Comparison of ENCODE assay signal across 11 cellular contexts in the genomic region with DNA sequence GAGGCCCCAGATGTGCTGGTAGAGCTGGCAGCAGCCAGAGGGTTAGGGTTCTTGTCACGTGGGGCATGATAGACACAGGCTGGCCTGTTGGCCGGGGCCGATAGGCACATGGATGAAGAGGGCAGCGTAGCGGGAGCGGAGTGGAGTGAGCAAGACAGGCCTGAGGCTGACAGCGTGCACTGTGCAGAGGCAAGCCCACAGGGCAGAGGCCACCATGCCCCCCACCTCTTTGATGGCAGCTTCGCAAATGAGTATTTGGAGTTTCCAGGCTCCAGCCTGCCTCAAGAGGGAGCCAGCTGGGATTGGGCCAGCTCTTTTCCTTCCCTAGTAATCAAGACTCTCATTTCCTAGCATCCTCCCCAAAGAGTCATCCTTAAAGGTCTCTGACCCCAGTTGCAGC. TPM values are rescaled to one million over a fixed set of nuclear protein-coding genes. Genes with fewer than 3 reads are reported as not detected.
A peak's percentile ranks its signal among the peaks of the same experiment; 100 is the strongest.
DNase-seq lines count a peak whose midpoint lies in the region; ATAC-seq and TF ChIP-seq lines count a peak whose summit lies in the region.
"Had no signal": no experiment of that assay in that cellular context is flagged by ENCODE, and none has a peak within 500 bp of the region (broad histone marks: within the 10 kb centered on the region; RNA-seq: fewer than 3 reads in every experiment).

No MANE protein-coding gene starts in this region.

- TF ChIP-seq CTCF in HFFc6 (IDR thresholded peaks at IDR 0.05) (peak; percentile 61), liver (IDR thresholded peaks at IDR 0.05; ENCODE audit: low read depth, low read length, missing input control) (no peak)

- H3K4me1 ChIP-seq in liver (ENCODE audit: control insufficient read depth in 4 of 4, insufficient read depth in 4 of 4, low read length in 3 of 4) = peaks cover 0 to 16% (median 8%) of the 10 kb centered on the region in 4 donors

- peak overlapping the region; percentile 29; the same call in 1 of the 2 replicates for H3K4me3 Mint-ChIP-seq in HFFc6
- H3K4me3 Mint-ChIP-seq in stimulated activated effector memory CD8-positive, alpha-beta T cell treated with anti-CD3 and anti-CD28 coated beads, Interleukin-12 subunit alpha, Interleukin-12 subunit beta, amount 100 ng/mL, for 72 hours = no peak overlapping the region

- ATAC-seq in stimulated activated effector memory CD8-positive, alpha-beta T cell treated with anti-CD3 and anti-CD28 coated beads, Interleukin-12 subunit alpha, Interleukin-12 subunit beta, amount 100 ng/mL, for 72 hours = no peak

- peak in 1 of 2 donors; percentile 13 for TF ChIP-seq RAD21 in liver (IDR thresholded peaks at IDR 0.05)

- peak overlapping the region; percentile 63; the same call in 1 of the 2 replicates for H3K27ac Mint-ChIP-seq in HFFc6
- no peak overlapping the region for H3K27ac Mint-ChIP-seq in stimulated activated effector memory CD8-positive, alpha-beta T cell treated with anti-CD3 and anti-CD28 coated beads, Interleukin-12 subunit alpha, Interleukin-12 subunit beta, amount 100 ng/mL, for 72 hours

- peaks cover 4% of the 10 kb centered on the region; the same call in 1 of the 2 replicates for H3K36me3 Mint-ChIP-seq in HFFc6 (ENCODE audit: low read depth)
- H3K36me3 Mint-ChIP-seq in stimulated activated effector memory CD8-positive, alpha-beta T cell treated with anti-CD3 and anti-CD28 coated beads, Interleukin-12 subunit alpha, Interleukin-12 subunit beta, amount 100 ng/mL, for 72 hours = peaks cover 16% of the 10 kb centered on the region

- peaks cover 2% of the 10 kb centered on the region; the same call in 1 of the 2 replicates for H3K27me3 Mint-ChIP-seq in HFFc6 (ENCODE audit: insufficient read depth)

- peaks cover 25% of the 10 kb centered on the region for H3K4me1 Mint-ChIP-seq in HFFc6 (ENCODE audit: low read depth)
- peaks cover 25% of the 10 kb centered on the region for H3K4me1 Mint-ChIP-seq in stimulated activated effector memory CD8-positive, alpha-beta T cell treated with anti-CD3 and anti-CD28 coated beads, Interleukin-12 subunit alpha, Interleukin-12 subunit beta, amount 100 ng/mL, for 72 hours

- peak overlapping the region; percentile 97 for H3K27ac ChIP-seq in cingulate gyrus (ENCODE audit: low read depth, low read length)
- no peak overlapping the region for H3K27ac ChIP-seq in liver (ENCODE audit: low read depth in 1 of 2, low read length in 2 of 2)
- H3K27ac ChIP-seq: spleen had no signal

- DNase-seq in AG08396 (ENCODE audit: low spot score) = peak; percentile 64
- DNase-seq in HFFc6 = no peak
- no peak for DNase-seq in NCI-H1048 (lab: John Stamatoyannopoulos, UW)
- no peak for DNase-seq in stimulated activated effector memory CD8-positive, alpha-beta T cell treated with anti-CD3 and anti-CD28 coated beads, Interleukin-12 subunit alpha, Interleukin-12 subunit beta, amount 100 ng/mL, for 72 hours (ENCODE audit: low spot score in 2 of 2)
- no peak for DNase-seq in HuH-7.5 (ENCODE audit: low spot score)
- DNase-seq in NCI-H345 (lab: John Stamatoyannopoulos, UW) = no peak
- DNase-seq: activated T-cell treated with anti-CD3 and anti-CD28 coated beads, Interleukin-2, amount 50 U/mL, for 1 hour; spleen had no signal

- H3K9me3 ChIP-seq in liver (ENCODE audit: control insufficient read depth in 4 of 4, low read length in 3 of 4) = no peaks in the 10 kb centered on the region
- H3K9me3 ChIP-seq: mucosa of descending colon, spleen had no signal

- H3K9me3 Mint-ChIP-seq in HFFc6 = no peaks in the 10 kb centered on the region
- no peaks in the 10 kb centered on the region for H3K9me3 Mint-ChIP-seq in stimulated activated effector memory CD8-positive, alpha-beta T cell treated with anti-CD3 and anti-CD28 coated beads, Interleukin-12 subunit alpha, Interleukin-12 subunit beta, amount 100 ng/mL, for 72 hours

- H3K9ac ChIP-seq in liver (ENCODE audit: low read depth in 1 of 2, low read length in 2 of 2) = no peak overlapping the region

- H3K4me3 ChIP-seq in liver (ENCODE audit: low read depth in 1 of 3, low read length in 3 of 3) = no peak overlapping the region
- H3K4me3 ChIP-seq: mucosa of descending colon, spleen had no signal

- no peaks in the 10 kb centered on the region for H3K36me3 ChIP-seq in liver (ENCODE audit: control insufficient read depth in 4 of 4, insufficient read depth in 3 of 4, low read depth in 1 of 4, low read length in 3 of 4)

- no peaks in the 10 kb centered on the region for H3K27me3 ChIP-seq in liver (ENCODE audit: control insufficient read depth in 4 of 4, insufficient read depth in 4 of 4, low read length in 3 of 4)
- H3K27me3 ChIP-seq: spleen had no signal

- WGBS in liver = 85% methylated on average over 8 of the region's 8 CpGs

TF ChIP-seq in liver, 16 proteins besides CTCF, POLR2A, EP300 and RAD21:
- peak; percentile 58 for TF ChIP-seq NR2F2 (IDR thresholded peaks at IDR 0.05)
- no peak for TF ChIP-seq FOXA1 (IDR thresholded peaks at IDR 0.05)
TF ChIP-seq in liver: peak in this region for 1.

RNA-seq across cellular contexts. Expression of a gene that starts 43.5 kb away (rescaled TPM):
- total RNA-seq in HFFc6 (2021; fragmentation: NEBNext Ultra II Directional; extraction: Animal tissue kit (Norgen Biotek cat#: 25700)) = 1 to 10 TPM; 3.4 to 4.2 (median 3.9) TPM
- 100 to 1,000 TPM in 1 of 2 donors, under 1 TPM in 1; 0.25 to 452 TPM for total RNA-seq in liver
- under 1 TPM; 0.06 to 0.17 TPM for polyA plus RNA-seq in liver

RNA-seq across cellular contexts. Expression of a gene that starts 50.3 kb away (rescaled TPM):
- 1 to 10 TPM; 6.3 to 8.2 (median 7.3) TPM for total RNA-seq in HFFc6 (2021; fragmentation: NEBNext Ultra II Directional; extraction: Animal tissue kit (Norgen Biotek cat#: 25700))
- total RNA-seq in liver = 1 to 10 TPM; 1.3 to 1.7 TPM
- polyA plus RNA-seq in liver = 1 to 10 TPM; 2.4 TPM

RNA-seq across cellular contexts. Expression of a gene that starts 59.8 kb away (rescaled TPM):
- total RNA-seq in HFFc6 (2021; fragmentation: NEBNext Ultra II Directional; extraction: Animal tissue kit (Norgen Biotek cat#: 25700)) = 10 to 100 TPM; 13.1 to 17.5 (median 13.9) TPM
- 1 to 10 TPM; 4.1 to 9.9 TPM for total RNA-seq in liver
- polyA plus RNA-seq in liver = 1 to 10 TPM; 1.5 to 1.9 TPM
